In the genomic region with DNA sequence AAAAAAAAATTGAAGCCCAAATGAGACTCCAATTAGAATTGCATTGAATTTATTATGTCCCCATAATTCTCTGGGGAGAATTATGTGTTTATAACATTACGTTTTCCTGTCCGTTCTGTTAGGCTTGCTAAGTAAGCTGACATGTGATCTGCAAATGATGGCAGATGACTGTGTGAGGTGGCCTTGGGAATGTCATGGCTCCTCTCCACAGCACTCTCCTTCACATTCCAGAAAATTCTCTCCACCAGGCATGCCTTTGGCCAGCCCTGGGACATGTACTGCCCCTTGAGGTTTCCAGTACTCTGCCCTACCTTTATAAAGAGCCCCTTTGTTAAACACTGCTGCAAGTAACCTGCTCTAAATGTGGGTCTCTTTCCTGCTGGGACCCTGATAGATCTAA, we compare ENCODE assay signal across 21 cellular contexts. TPM values are rescaled to one million over a fixed set of nuclear protein-coding genes. Genes with fewer than 3 reads are reported as not detected.
"Had no signal": no experiment of that assay in that cellular context is flagged by ENCODE, and none has a peak within 500 bp of the region (broad histone marks: within the 10 kb centered on the region; RNA-seq: fewer than 3 reads in every experiment).

No MANE protein-coding gene starts in this region.

- H3K36me3 ChIP-seq: cardiac muscle cell, gastroesophageal sphincter, heart left ventricle, left lung, sigmoid colon, thyroid gland, WERI-Rb-1 had no signal

- DNase-seq: activated CD4-positive, alpha-beta T cell treated with anti-CD3 and anti-CD28 coated beads, Interleukin-2, amount 50 U/mL, for 48 hours; activated gamma-delta T cell treated with Interleukin-2 at 50 U/mL for 16 hours; activated naive CD8-positive, alpha-beta T cell treated with anti-CD3 and anti-CD28 coated beads for 36 hours; amygdala; effector CD8-positive, alpha-beta T cell; heart left ventricle; left lung; sigmoid colon; stimulated activated naive CD4-positive, alpha-beta T cell treated with Interleukin-2 at 50 U/mL for 16 hours; T-helper 2 cell; thyroid gland; WERI-Rb-1 had no signal

- ATAC-seq: gastroesophageal sphincter, left lung had no signal

- H3K36me3 Mint-ChIP-seq: activated naive CD8-positive, alpha-beta T cell treated with anti-CD3 and anti-CD28 coated beads for 36 hours had no signal

- H3K9me3 ChIP-seq: left lung, mucosa of descending colon, sigmoid colon, thyroid gland had no signal

- H3K27ac Mint-ChIP-seq: activated naive CD8-positive, alpha-beta T cell treated with anti-CD3 and anti-CD28 coated beads for 36 hours; nephron had no signal

- H3K4me3 ChIP-seq: cardiac muscle cell, gastroesophageal sphincter, heart left ventricle, left lung, mucosa of descending colon, sigmoid colon, thyroid gland had no signal

- H3K9me3 Mint-ChIP-seq: dendritic cell treated with granulocyte-macrophage colony-stimulating factor and Interleukin-4, amounts not matched to agents 40 ng/mL and 50 ng/mL, for 4 days had no signal

- H3K4me3 Mint-ChIP-seq: activated naive CD8-positive, alpha-beta T cell treated with anti-CD3 and anti-CD28 coated beads for 36 hours; nephron had no signal

- H3K27me3 ChIP-seq: cardiac muscle cell, thyroid gland had no signal

- H3K4me1 ChIP-seq: sigmoid colon, thyroid gland had no signal

- H3K27ac ChIP-seq: cardiac muscle cell, gastroesophageal sphincter, heart left ventricle, left lung, sigmoid colon, thyroid gland, WERI-Rb-1 had no signal

- H3K27me3 Mint-ChIP-seq: activated naive CD8-positive, alpha-beta T cell treated with anti-CD3 and anti-CD28 coated beads for 36 hours had no signal

RNA-seq across cellular contexts. Expression of a gene that starts 56.5 kb away (rescaled TPM):
- total RNA-seq: activated naive CD8-positive, alpha-beta T cell treated with anti-CD3 and anti-CD28 coated beads for 36 hours; esophagus mucosa; kidney epithelial cell; lung microvascular endothelial cell; subcutaneous adipose tissue had no signal
